In genomic region chr6:15343490-15344185, GRCh38 we compare ENCODE assay signal across 1 cellular context.
A peak's percentile ranks its signal among the peaks of the same experiment; 100 is the strongest.
TF ChIP-seq lines count a peak whose summit lies in the region.

No MANE protein-coding gene starts in this region.

TF ChIP-seq in SK-N-SH treated with all-trans-retinoic acid at 6 μM for 48 hours, 23 proteins besides CTCF, POLR2A, EP300 and RAD21 (continued from another document):
- peak; percentile 83; the same call in 1 of the 2 replicates for TF ChIP-seq TSHZ2 (CRISPR knock-in tag; IDR thresholded peaks at IDR 0.05)
